8 cellular contexts compared by ENCODE assay signal in genomic region chr9:36029765-36030528, GRCh38. TPM values are rescaled to one million over a fixed set of nuclear protein-coding genes. Genes with fewer than 3 reads are reported as not detected.
DNase-seq lines count a peak whose midpoint lies in the region; ATAC-seq, FAIRE-seq and TF ChIP-seq lines count a peak whose summit lies in the region.
"Had no signal": no experiment of that assay in that cellular context is flagged by ENCODE, and none has a peak within 500 bp of the region (broad histone marks: within the 10 kb centered on the region; RNA-seq: fewer than 3 reads in every experiment).

No MANE protein-coding gene starts in this region.

- ATAC-seq in heart right ventricle (peak in 7 of 8 donors; percentile 34 to 88 (median 57)), upper lobe of left lung (ENCODE audit: low FRiP score in 2 of 2) (peak; percentile 40 to 93)

- no peaks in the 10 kb centered on the region for H3K27me3 ChIP-seq in heart right ventricle
- no peaks in the 10 kb centered on the region for H3K27me3 ChIP-seq in upper lobe of left lung

- WGBS in heart right ventricle, 2 donors, result 68 to 75% methylated on average over 3 of the region's 3 CpGs
- WGBS in upper lobe of left lung, 2 donors, result 57 to 69% methylated on average over 3 of the region's 3 CpGs

- peak in 3 of 4 donors; percentile 12 to 89 (median 42) for TF ChIP-seq EP300 in upper lobe of left lung (IDR thresholded peaks at IDR 0.05)

- no peak for FAIRE-seq in GM19239 (lab: Jason Lieb, UNC)

- TF ChIP-seq CTCF in heart right ventricle (IDR thresholded peaks at IDR 0.05) (no peak), upper lobe of left lung (IDR thresholded peaks at IDR 0.05) (no peak)

- H3K27ac ChIP-seq in heart right ventricle, result peak overlapping the region in 1 of 10 donors; percentile 21
- peak overlapping the region in 1 of 4 donors; percentile 11 for H3K27ac ChIP-seq in upper lobe of left lung

- DNase-seq in HS-27A (ENCODE audit: low read depth) (peak; percentile 88), SKM-1 treated with dmso at 0.1 percent for 144 hours (lab: John Stamatoyannopoulos, UW; ENCODE audit: unreplicated experiment) (peak; percentile 47), heart right ventricle (no peak), upper lobe of left lung (no peak), GM19239 (ENCODE audit: insufficient read length, low spot score) (no peak), DMS114 treated with DMSO at 0.1 percent for 48 hours (lab: John Stamatoyannopoulos, UW; ENCODE audit: unreplicated experiment) (no peak), NCI-H1694 treated with DMSO at 0.1 percent for 48 hours (lab: John Stamatoyannopoulos, UW) (no peak)
- DNase-seq: SHP77 treated with DMSO at 0.1 percent for 48 hours had no signal

- TF ChIP-seq POLR2A in upper lobe of left lung (IDR thresholded peaks at IDR 0.05), result no peak

- no peak overlapping the region for H3K4me3 ChIP-seq in heart right ventricle
- no peak overlapping the region for H3K4me3 ChIP-seq in upper lobe of left lung

- H3K36me3 ChIP-seq in heart right ventricle (no peaks in the 10 kb centered on the region), upper lobe of left lung (no peaks in the 10 kb centered on the region)

- no peaks in the 10 kb centered on the region for H3K9me3 ChIP-seq in heart right ventricle
- H3K9me3 ChIP-seq in upper lobe of left lung, result no peaks in the 10 kb centered on the region

- H3K4me1 ChIP-seq in heart right ventricle (peaks cover 0 to 17% (median 0%) of the 10 kb centered on the region in 9 donors), upper lobe of left lung (peaks cover 0 to 8% (median 6%) of the 10 kb centered on the region in 4 donors)

- intact Hi-C loops in heart right ventricle (cut with DNase I), result loop anchor here in 3 of 10 donors (5.0 to 10.0 kb wide), 3 partner anchors 128 to 245 kb away; partner anchors contain the start of gene NPR2 (in 1 of the 3)

RNA-seq across cellular contexts. Expression of gene RECK, which starts 6.8 kb away (rescaled TPM):
- total RNA-seq in heart right ventricle (1 to 10 TPM; 4.1 to 5.8 (median 5.2) TPM), upper lobe of left lung (10 to 100 TPM in 4 of 6 donors, 1 to 10 TPM in 2; 8.4 to 17.6 (median 11.0) TPM)
- 1 to 10 TPM; 2.9 to 4.5 TPM for polyA plus RNA-seq in heart right ventricle

Comparison
In these comparisons a context has a peak if more than half of its experiments do, and no peak if none do; other contexts are left out.
1. DNase-seq: peak in HS-27A (single experiment) and SKM-1 treated with dmso at 0.1 percent for 144 hours (single experiment); none in heart right ventricle (0 of 2), upper lobe of left lung (0 of 2), GM19239 (single experiment), DMS114 treated with DMSO at 0.1 percent for 48 hours (single experiment) and NCI-H1694 treated with DMSO at 0.1 percent for 48 hours (single experiment).